Comparison of ENCODE assay signal across 14 cellular contexts in the genomic region with DNA sequence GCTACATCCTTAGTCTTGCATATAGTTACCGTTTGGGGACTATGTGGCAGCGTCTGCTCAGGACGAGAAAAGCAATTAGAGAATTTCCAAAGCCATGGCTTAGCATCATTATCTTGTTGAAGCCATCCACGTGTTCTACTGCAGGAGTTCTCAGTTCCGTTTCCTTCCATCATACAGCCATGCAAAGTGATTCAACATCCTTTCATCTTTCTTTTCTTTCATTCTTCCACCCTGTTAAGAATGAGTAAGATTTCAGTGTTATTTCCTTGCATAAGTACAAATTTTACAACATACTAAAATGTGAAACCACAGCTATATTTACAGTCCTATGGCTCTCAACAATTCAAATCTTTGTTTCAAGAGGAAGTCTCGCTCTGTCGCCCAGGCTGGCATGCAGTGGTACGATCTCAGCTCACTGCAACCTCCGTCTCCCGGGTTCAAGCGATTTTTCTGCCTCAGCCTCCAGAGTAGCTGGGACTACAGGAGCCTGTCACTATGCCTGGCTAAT. TPM values are rescaled to one million over a fixed set of nuclear protein-coding genes. Genes with fewer than 3 reads are reported as not detected.
A peak's percentile ranks its signal among the peaks of the same experiment; 100 is the strongest.
DNase-seq lines count a peak whose midpoint lies in the region; ATAC-seq, FAIRE-seq and TF ChIP-seq lines count a peak whose summit lies in the region.
"Had no signal": no experiment of that assay in that cellular context is flagged by ENCODE, and none has a peak within 500 bp of the region (broad histone marks: within the 10 kb centered on the region; RNA-seq: fewer than 3 reads in every experiment).

No MANE protein-coding gene starts in this region.

- CTCF ChIA-PET in GM12878 (lab: Yijun Ruan, JAX), result interaction anchor here (0.7 to 1.6 kb wide), 2 partner anchors 49 to 65 kb away, joined by 3 read pairs; no protein-coding TSS in a partner anchor
- CTCF ChIA-PET in mammary epithelial cell (lab: Charles Lee; ENCODE audit: low non-redundant PET), result no interaction called here

- no peaks in the 10 kb centered on the region for H4K20me1 ChIP-seq in GM12878 (ENCODE audit: control insufficient read depth, insufficient read depth)
- H4K20me1 ChIP-seq in mammary epithelial cell (ENCODE audit: insufficient read depth, low read length), result no peaks in the 10 kb centered on the region

- 0% methylated on average over 11 of the region's 11 CpGs for WGBS in GM12878 (ENCODE audit: insufficient coverage, insufficient replicate concordance, low lambda C conversion rate, missing lambda C conversion rate)
- 83% methylated on average over 11 of the region's 11 CpGs for WGBS in mammary epithelial cell (ENCODE audit: low coverage, missing lambda C conversion rate)

- no peaks in the 10 kb centered on the region for H3K9me3 Mint-ChIP-seq in stimulated activated naive CD8-positive, alpha-beta T cell treated with anti-CD3 and anti-CD28 coated beads, Interleukin-15, Interleukin-2, amounts not matched to agents 100 ng/mL and 50 ng/mL, for 24 hours

- peaks cover 82% of the 10 kb centered on the region for H3K4me1 Mint-ChIP-seq in stimulated activated naive CD8-positive, alpha-beta T cell treated with anti-CD3 and anti-CD28 coated beads, Interleukin-15, Interleukin-2, amounts not matched to agents 100 ng/mL and 50 ng/mL, for 24 hours (ENCODE audit: low read depth)

- RAD21 ChIA-PET in GM12878 (lab: Charles Lee; ENCODE audit: unreplicated experiment), result interaction anchor here (0.5 to 1.2 kb wide), 5 partner anchors 12 to 211 kb away, joined by 3 to 4 read pairs (median 3); no protein-coding TSS in a partner anchor

- peak; percentile 31 for ATAC-seq in GM12878
- no peak for ATAC-seq in GM21390 (IDR thresholded peaks at IDR 0.05; ENCODE audit: unreplicated experiment)

- no peak for FAIRE-seq in GM12878 (lab: Jason Lieb, UNC)
- FAIRE-seq: islet of Langerhans, urothelium cell line had no signal

- H3K4me1 ChIP-seq in GM12878 (ENCODE audit: control insufficient read depth, insufficient read depth, low read length), result peaks cover 37% of the 10 kb centered on the region
- peaks cover 19% of the 10 kb centered on the region for H3K4me1 ChIP-seq in mammary epithelial cell (ENCODE audit: insufficient read depth, low read length)

- peak overlapping the region; percentile 78 for H3K4me2 ChIP-seq in GM12878 (ENCODE audit: control insufficient read depth, insufficient read depth)
- H3K4me2 ChIP-seq in mammary epithelial cell (ENCODE audit: insufficient read depth, low read depth, low read length), result no peak overlapping the region

- H3K9me3 ChIP-seq in GM12878 (replicated peaks; ENCODE audit: control insufficient read depth, insufficient read depth, low read length), result no peaks in the 10 kb centered on the region
- H3K9me3 ChIP-seq in mammary epithelial cell (replicated peaks; ENCODE audit: insufficient read depth, low read length), result no peaks in the 10 kb centered on the region

- H3K9ac ChIP-seq in GM12878 (ENCODE audit: control insufficient read depth, insufficient read depth, low read length) (peak overlapping the region; percentile 67; the same call in 1 of the 2 replicates), mammary epithelial cell (ENCODE audit: insufficient read depth, low read length) (no peak overlapping the region)

- peaks cover 6 to 16% of the 10 kb centered on the region in 2 experiments for H3K36me3 ChIP-seq in GM12878 (ENCODE audit: control insufficient read depth in 2 of 2, insufficient read depth in 2 of 2, low read length in 1 of 2)
- H3K36me3 ChIP-seq in mammary epithelial cell (ENCODE audit: insufficient read depth, low read length), result peaks cover 13% of the 10 kb centered on the region

- peak overlapping the region; percentile 76 for H3K4me3 Mint-ChIP-seq in stimulated activated naive CD8-positive, alpha-beta T cell treated with anti-CD3 and anti-CD28 coated beads, Interleukin-15, Interleukin-2, amounts not matched to agents 100 ng/mL and 50 ng/mL, for 24 hours

- in situ Hi-C loops in GM12878 (cut with MboI) (loop anchor here (25.0 kb wide), 1 partner anchor 1002 kb away; a partner anchor contains a TSS), mammary epithelial cell (cut with MboI; ENCODE audit: low sequenced_read_pairs in 2 of 2) (no loop called here)

- BruUV-seq in GM12878 (replicated peaks; lab: Mats Ljungman, UMichigan), result no TSS peak
- BruUV-seq in mammary epithelial cell (replicated peaks; lab: Mats Ljungman, UMichigan), result no TSS peak

- no peak overlapping the region; the same call in 1 of the 2 replicates for H2AFZ ChIP-seq in GM12878 (ENCODE audit: control insufficient read depth, low read depth, low read length)
- H2AFZ ChIP-seq in mammary epithelial cell (ENCODE audit: low read depth, low read length), result no peak overlapping the region

- H3K27me3 Mint-ChIP-seq in stimulated activated naive CD8-positive, alpha-beta T cell treated with anti-CD3 and anti-CD28 coated beads, Interleukin-15, Interleukin-2, amounts not matched to agents 100 ng/mL and 50 ng/mL, for 24 hours, result no peaks in the 10 kb centered on the region

- TF ChIP-seq CTCF in GM12878 (IDR thresholded peaks at IDR 0.05 in 2 of 3, conservative IDR thresholded peaks at IDR 0.05 in 1 of 3; ENCODE audit: control insufficient read depth in 2 of 3, extremely low read depth in 1 of 3, insufficient read depth in 1 of 3, low read depth in 3 of 3, low read length in 3 of 3), result no peak
- TF ChIP-seq CTCF in mammary epithelial cell (conservative IDR thresholded peaks at IDR 0.05 in 1 of 2, IDR thresholded peaks at IDR 0.05 in 1 of 2; ENCODE audit: extremely low read depth in 1 of 2, insufficient read depth in 1 of 2, low read depth in 1 of 2, low read length in 2 of 2), result no peak

- TF ChIP-seq POLR2A in GM12878 (IDR thresholded peaks at IDR 0.05; ENCODE audit: low read depth, low read length), result no peak

- peak overlapping the region; percentile 27; the same call in 1 of the 2 replicates for H3K4me3 ChIP-seq in GM12878
- H3K4me3 ChIP-seq in mammary epithelial cell (replicated peaks in 1 of 3; ENCODE audit: insufficient read depth in 1 of 3, low read depth in 2 of 3, low read length in 3 of 3), result no peak overlapping the region

- dilution Hi-C loops in mammary epithelial cell (cut with HindIII; ENCODE audit: low sequenced_read_pairs), result no loop called here

- TF ChIP-seq EP300 in GM12878 (IDR thresholded peaks at IDR 0.05; ENCODE audit: borderline replicate concordance in 1 of 2, control insufficient read depth in 1 of 2, low read depth in 2 of 2, low read length in 2 of 2), result peak in 1 of 2 experiments; percentile 66; a peak in 3 of 4 replicates

- H3K27me3 ChIP-seq in GM12878 (replicated peaks in 1 of 2; ENCODE audit: control insufficient read depth in 2 of 2, insufficient read depth in 2 of 2, low read length in 1 of 2) (no peaks in the 10 kb centered on the region), mammary epithelial cell (ENCODE audit: insufficient read depth, low read length) (no peaks in the 10 kb centered on the region)

- TF ChIP-seq RAD21 in GM12878 (IDR thresholded peaks at IDR 0.05; ENCODE audit: insufficient read depth, low read depth, low read length), result no peak

- SMC1A ChIA-PET in GM12878 (lab: Charles Lee; ENCODE audit: uncharacterized antibody, unreplicated experiment), result interaction anchor here (0.9 kb wide), 1 partner anchor 14 kb away, joined by 3 read pairs; no protein-coding TSS in a partner anchor

- intact Hi-C loops in GM12878 (cut with micrococcal nuclease; ENCODE audit: unreplicated experiment) (no loop called here), mammary epithelial cell (cut with micrococcal nuclease) (no loop called here)

- peak; percentile 67 for DNase-seq in activated effector memory CD4-positive, alpha-beta T cell treated with anti-CD3 and anti-CD28 coated beads, Interleukin-2, amount 50 U/mL, for 16 hours
- DNase-seq in activated effector memory CD4-positive, alpha-beta T cell treated with Interleukin-2 at 50 U/mL for 16 hours, result no peak
- peak; percentile 19 for DNase-seq in activated CD4-positive, alpha-beta T cell treated with anti-CD3 and anti-CD28 coated beads, Interleukin-2, amount 50 U/mL, for 1 hour
- peak; percentile 77 for DNase-seq in GM12878 (ENCODE audit: low read depth, low spot score)
- no peak for DNase-seq in mammary epithelial cell
- no peak for DNase-seq in NCI-H1694 treated with DMSO at 0.1 percent for 48 hours (lab: John Stamatoyannopoulos, UW)
- DNase-seq: amygdala, DMS79, NCI-H345 had no signal

- peak overlapping the region; percentile 97 for H3K27ac Mint-ChIP-seq in stimulated activated naive CD8-positive, alpha-beta T cell treated with anti-CD3 and anti-CD28 coated beads, Interleukin-15, Interleukin-2, amounts not matched to agents 100 ng/mL and 50 ng/mL, for 24 hours

- H3K79me2 ChIP-seq in GM12878 (ENCODE audit: control insufficient read depth, insufficient read depth, low read length) (peaks cover 48% of the 10 kb centered on the region), mammary epithelial cell (ENCODE audit: insufficient read depth, low read length) (peaks cover 27% of the 10 kb centered on the region)

- peaks cover 55% of the 10 kb centered on the region for H3K36me3 Mint-ChIP-seq in stimulated activated naive CD8-positive, alpha-beta T cell treated with anti-CD3 and anti-CD28 coated beads, Interleukin-15, Interleukin-2, amounts not matched to agents 100 ng/mL and 50 ng/mL, for 24 hours (ENCODE audit: low read depth)

- POLR2A ChIA-PET in GM12878 (lab: Charles Lee), result interaction anchor here (0.7 kb wide), 1 partner anchor 14 kb away, joined by 3 read pairs; no protein-coding TSS in a partner anchor

- H3K27ac ChIP-seq in GM12878 (ENCODE audit: control insufficient read depth, insufficient read depth) (peak overlapping the region; percentile 75), mammary epithelial cell (ENCODE audit: insufficient read depth, low read depth, low read length) (no peak overlapping the region)
- H3K27ac ChIP-seq: VCaP had no signal

RNA-seq across cellular contexts. Expression of a gene that starts 3.8 kb away (rescaled TPM):
- total RNA-seq in GM12878 (2013; cell fraction: nucleolus; rRNA removed), result 164 and 178 TPM in 2 replicates
- total RNA-seq in GM12878 (2014; rRNA removed) (11.7 and 13.8 TPM in 2 replicates), GM12878 (2014; rRNA removed; fragmentation: Illumina TruSeq; extraction: Trizol) (13.0 and 13.5 TPM in 2 replicates), GM12878 (2021) (40.1 and 41.6 TPM in 2 replicates), mammary epithelial cell (10 to 100 TPM; 17.0 to 36.4 TPM)
- 21.0 TPM for polyA plus RNA-seq in GM12878 (2011; ENCODE audit: low read depth)
- polyA plus RNA-seq in GM12878 (2011; rRNA removed) (21.4 and 24.1 TPM in 2 replicates), GM12878 (2014; fragmentation: Illumina TruSeq; extraction: Trizol) (23.8 and 27.7 TPM in 2 replicates), GM12878 (2014; fragmentation: Nextera tagmentation; extraction: Ambion mirVana) (1 to 10 TPM; 4.5 to 5.9 TPM), GM12878 (2014; rRNA removed) (19.1 and 20.7 TPM in 2 replicates), GM12878 (2016; fragmentation: Nextera tagmentation; extraction: Ambion mirVana) (10 to 100 TPM; 13.4 to 14.3 TPM), mammary epithelial cell (7.6 TPM)
- 13.3 and 19.5 TPM in 2 replicates for polyA plus RNA-seq in GM12878 (2011; cell fraction: cytosol; rRNA removed)
- 75.8 and 83.5 TPM in 2 replicates for polyA plus RNA-seq in GM12878 (2011; cell fraction: nucleus; rRNA removed)
- 19.9 and 20.7 TPM in 2 replicates for polyA plus RNA-seq in GM12878 (2012)
- polyA minus RNA-seq in GM12878 (2011; rRNA and poly(A)+ RNA removed), result 27.6 and 60.3 TPM in 2 replicates
- 13.4 and 13.9 TPM in 2 replicates for polyA minus RNA-seq in GM12878 (2011; cell fraction: cytosol; rRNA and poly(A)+ RNA removed)
- polyA minus RNA-seq in GM12878 (2011; cell fraction: nucleus; rRNA and poly(A)+ RNA removed), result 34.2 and 47.5 TPM in 2 replicates
- 41.3 TPM for polyA minus RNA-seq in mammary epithelial cell

RNA-seq across cellular contexts. Expression of a gene that starts 10.9 kb away (rescaled TPM):
- 114 and 115 TPM in 2 replicates for total RNA-seq in GM12878 (2013; cell fraction: nucleolus; rRNA removed)
- total RNA-seq in GM12878 (2014; rRNA removed) (68.4 and 73.1 TPM in 2 replicates), GM12878 (2014; rRNA removed; fragmentation: Illumina TruSeq; extraction: Trizol) (89.0 and 92.8 TPM in 2 replicates), GM12878 (2021) (148 and 156 TPM in 2 replicates), mammary epithelial cell (100 to 1,000 TPM in 1 of 2 donors, 10 to 100 TPM in 1; 53.3 to 120 TPM)
- 32.2 TPM for polyA plus RNA-seq in GM12878 (2011; ENCODE audit: low read depth)
- polyA plus RNA-seq in GM12878 (2011; rRNA removed) (47.9 and 51.1 TPM in 2 replicates), GM12878 (2014; fragmentation: Illumina TruSeq; extraction: Trizol) (105 and 106 TPM in 2 replicates), GM12878 (2014; fragmentation: Nextera tagmentation; extraction: Ambion mirVana) (1 to 10 TPM; 5.7 to 7.4 TPM), GM12878 (2014; rRNA removed) (82.8 and 92.7 TPM in 2 replicates), GM12878 (2016; fragmentation: Nextera tagmentation; extraction: Ambion mirVana) (100 to 1,000 TPM in 1 of 2 experiments, 10 to 100 TPM in 1; 94.6 to 110 TPM), mammary epithelial cell (36.1 TPM)
- 62.1 and 78.8 TPM in 2 replicates for polyA plus RNA-seq in GM12878 (2011; cell fraction: cytosol; rRNA removed)
- 34.2 and 47.9 TPM in 2 replicates for polyA plus RNA-seq in GM12878 (2011; cell fraction: nucleus; rRNA removed)
- 51.2 and 74.8 TPM in 2 replicates for polyA plus RNA-seq in GM12878 (2012)
- polyA minus RNA-seq in GM12878 (2011; rRNA and poly(A)+ RNA removed), result 39.5 and 59.3 TPM in 2 replicates
- polyA minus RNA-seq in GM12878 (2011; cell fraction: cytosol; rRNA and poly(A)+ RNA removed), result 40.0 and 49.7 TPM in 2 replicates
- polyA minus RNA-seq in GM12878 (2011; cell fraction: nucleus; rRNA and poly(A)+ RNA removed), result 20.6 and 44.3 TPM in 2 replicates
- 67.1 TPM for polyA minus RNA-seq in mammary epithelial cell

Comparison
In these comparisons a context has a peak if more than half of its experiments do, and no peak if none do; other contexts are left out.
1. DNase-seq: peak in activated effector memory CD4-positive, alpha-beta T cell treated with anti-CD3 and anti-CD28 coated beads, Interleukin-2, amount 50 U/mL, for 16 hours (single experiment), activated CD4-positive, alpha-beta T cell treated with anti-CD3 and anti-CD28 coated beads, Interleukin-2, amount 50 U/mL, for 1 hour (single experiment) and GM12878 (single experiment); none in activated effector memory CD4-positive, alpha-beta T cell treated with Interleukin-2 at 50 U/mL for 16 hours (single experiment), mammary epithelial cell (single experiment) and NCI-H1694 treated with DMSO at 0.1 percent for 48 hours (single experiment).